In the genomic region with DNA sequence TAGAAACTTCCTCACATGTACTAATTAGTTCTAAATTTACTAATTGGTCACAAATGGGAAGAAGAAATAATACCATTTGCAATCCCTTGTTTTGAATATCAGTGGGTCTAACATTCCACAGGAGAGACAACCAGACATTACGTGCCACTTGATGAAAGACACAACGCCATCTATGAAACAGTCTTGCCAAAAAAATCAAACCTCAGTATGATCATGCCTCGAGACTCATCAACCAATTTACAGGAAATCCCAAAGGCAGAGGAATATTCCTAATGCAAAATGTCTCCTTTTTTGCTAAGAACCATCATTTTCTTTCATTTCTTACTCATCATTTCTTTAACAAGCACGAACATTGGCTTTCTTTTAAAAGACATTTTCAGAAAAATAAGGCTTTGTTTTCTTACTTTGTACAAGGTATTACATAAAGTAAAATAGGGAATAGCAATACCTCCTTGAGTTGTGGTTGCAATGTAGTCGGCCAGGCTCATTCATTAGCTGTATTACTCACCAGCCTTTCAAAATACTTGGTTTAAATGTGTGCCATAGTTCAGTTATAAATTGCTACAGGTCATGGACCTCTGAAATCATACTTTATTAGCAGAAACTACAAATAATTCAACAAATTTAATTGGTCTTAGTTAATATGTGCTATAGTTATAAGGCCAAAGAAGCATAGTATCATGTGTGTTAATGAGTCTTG, we compare ENCODE assay signal across 20 cellular contexts.
DNase-seq lines count a peak whose midpoint lies in the region; TF ChIP-seq lines count a peak whose summit lies in the region.
"Had no signal": no experiment of that assay in that cellular context is flagged by ENCODE, and none has a peak within 500 bp of the region (broad histone marks: within the 10 kb centered on the region; RNA-seq: fewer than 3 reads in every experiment).

No MANE protein-coding gene starts in this region.

- H2AK5ac ChIP-seq in mesenchymal stem cell (ENCODE audit: low read length, severe bottlenecking), result no peak overlapping the region

- no peak overlapping the region for H2AFZ ChIP-seq in mesenchymal stem cell (ENCODE audit: low read depth, low read length)

- H3K18ac ChIP-seq in mesenchymal stem cell (ENCODE audit: low read depth in 1 of 2, low read length in 2 of 2), result no peak overlapping the region

- H3K79me1 ChIP-seq in mesenchymal stem cell (replicated peaks; ENCODE audit: low read length, poor library complexity, severe bottlenecking), result no peaks in the 10 kb centered on the region

- H2BK12ac ChIP-seq in mesenchymal stem cell (ENCODE audit: low read length in 2 of 2), result no peak overlapping the region

- H3K4me2 ChIP-seq in mesenchymal stem cell (ENCODE audit: low read length, poor library complexity, severe bottlenecking), result no peak overlapping the region

- no peak overlapping the region for H4K8ac ChIP-seq in mesenchymal stem cell (ENCODE audit: low read length)

- no peak overlapping the region for H3K9ac ChIP-seq in mesenchymal stem cell (ENCODE audit: low read length)

- no peak overlapping the region for H3K23ac ChIP-seq in mesenchymal stem cell (ENCODE audit: low read length in 2 of 2)

- no peak overlapping the region for H4K91ac ChIP-seq in mesenchymal stem cell (ENCODE audit: low read length)

- no peaks in the 10 kb centered on the region for H3K36me3 ChIP-seq in mesenchymal stem cell (ENCODE audit: control insufficient read depth in 1 of 2, insufficient read depth in 2 of 2, low read depth in 1 of 2, low read length in 2 of 2)
- H3K36me3 ChIP-seq: prostate gland had no signal

- H2BK5ac ChIP-seq in mesenchymal stem cell (ENCODE audit: low read depth, low read length, poor library complexity, severe bottlenecking), result no peak overlapping the region

- DNase-seq in AG08396 (ENCODE audit: low spot score) (peak; percentile 1), NCI-H226 (peak; percentile 17), epithelial cell of esophagus (ENCODE audit: low read depth) (peak; percentile 51), mesenchymal stem cell (peak; percentile 13), NCI-H2227 treated with DMSO at 0.1 percent for 48 hours (lab: John Stamatoyannopoulos, UW) (no peak), occipital lobe (lab: John Stamatoyannopoulos, UW) (no peak), Ammon's horn (ENCODE audit: low spot score) (no peak)
- DNase-seq in activated naive CD4-positive, alpha-beta T cell treated with anti-CD3 and anti-CD28 coated beads, Interleukin-2, amount 50 U/mL, for 16 hours, result no peak
- DNase-seq: ACHN; activated CD4-positive, alpha-beta T cell treated with anti-CD3 and anti-CD28 coated beads, Interleukin-2, amount 50 U/mL, for 4 hours; body of pancreas; CD4-positive, CD25-positive, alpha-beta regulatory T cell; effector CD8-positive, alpha-beta T cell; erythroblast; NCI-H1092 treated with DMSO at 0.1 percent for 48 hours; NCI-H1930; NCI-H774; stimulated activated naive CD8-positive, alpha-beta T cell treated with anti-CD3 and anti-CD28 coated beads, Interleukin-15, amount 100 ng/mL, for 72 hours; T1000 had no signal

- H3K27me3 ChIP-seq in mesenchymal stem cell (ENCODE audit: control insufficient read depth in 1 of 2, insufficient read depth in 1 of 2, low read length in 2 of 2), result no peaks in the 10 kb centered on the region
- H3K27me3 ChIP-seq: body of pancreas had no signal

- no peak for TF ChIP-seq CTCF in epithelial cell of esophagus (IDR thresholded peaks at IDR 0.05; ENCODE audit: insufficient read depth, low read depth, low read length, missing control alignments)

- 83% methylated on average over 3 of the region's 5 CpGs for WGBS in mesenchymal stem cell

- peak overlapping the region; percentile 12 for H3K27ac ChIP-seq in mesenchymal stem cell (ENCODE audit: low read length, poor library complexity, severe bottlenecking)
- H3K27ac ChIP-seq: body of pancreas, prostate gland had no signal

- no peaks in the 10 kb centered on the region for H3K4me1 ChIP-seq in mesenchymal stem cell (ENCODE audit: control insufficient read depth, insufficient read depth, low read depth, low read length)
- H3K4me1 ChIP-seq: body of pancreas, prostate gland had no signal

- no peak overlapping the region for H2BK120ac ChIP-seq in mesenchymal stem cell (ENCODE audit: low read depth, low read length)

- no peak overlapping the region for H3K4ac ChIP-seq in mesenchymal stem cell (ENCODE audit: low read depth in 1 of 2, low read length in 2 of 2)

- H3K4me3 ChIP-seq in epithelial cell of esophagus (ENCODE audit: low read length) (no peak overlapping the region), mesenchymal stem cell (ENCODE audit: insufficient read depth in 1 of 2, low read depth in 1 of 2, low read length in 2 of 2) (no peak overlapping the region)
- H3K4me3 ChIP-seq: body of pancreas, prostate gland had no signal

- H3K9me3 ChIP-seq in mesenchymal stem cell (ENCODE audit: control insufficient read depth, low read length), result no peaks in the 10 kb centered on the region
- H3K9me3 ChIP-seq: body of pancreas, prostate gland had no signal

- H2BK15ac ChIP-seq in mesenchymal stem cell (ENCODE audit: low read depth, poor library complexity, severe bottlenecking), result no peak overlapping the region

- no peak overlapping the region for H3K14ac ChIP-seq in mesenchymal stem cell (ENCODE audit: low read length in 2 of 2)

Comparison
In these comparisons a context has a peak if more than half of its experiments do, and no peak if none do; other contexts are left out.
1. DNase-seq: peak in AG08396 (single experiment), NCI-H226 (single experiment), epithelial cell of esophagus (single experiment) and mesenchymal stem cell (single experiment); none in NCI-H2227 treated with DMSO at 0.1 percent for 48 hours (single experiment), activated naive CD4-positive, alpha-beta T cell treated with anti-CD3 and anti-CD28 coated beads, Interleukin-2, amount 50 U/mL, for 16 hours (single experiment), occipital lobe (single experiment) and Ammon's horn (single experiment).